ENCODE assay signal across 20 cellular contexts in genomic region chr5:41095324-41096101, GRCh38. TPM values are rescaled to one million over a fixed set of nuclear protein-coding genes. Genes with fewer than 3 reads are reported as not detected.
"Had no signal": no experiment of that assay in that cellular context is flagged by ENCODE, and none has a peak within 500 bp of the region (broad histone marks: within the 10 kb centered on the region; RNA-seq: fewer than 3 reads in every experiment).

No MANE protein-coding gene starts in this region.

- H3K9me3 Mint-ChIP-seq: activated CD4-positive, alpha-beta memory T cell treated with anti-CD3 and anti-CD28 coated beads for 36 hours; activated T-cell treated with anti-CD3 and anti-CD28 coated beads, Interleukin-2, amount 50 U/mL, for 4 hours had no signal

- H3K36me3 Mint-ChIP-seq: activated CD4-positive, alpha-beta memory T cell treated with anti-CD3 and anti-CD28 coated beads for 36 hours; activated naive CD4-positive, alpha-beta T cell treated with anti-CD3 and anti-CD28 coated beads, Interleukin-2, amount 50 U/mL, for 72 hours had no signal

- H3K27me3 Mint-ChIP-seq: activated CD4-positive, alpha-beta memory T cell treated with anti-CD3 and anti-CD28 coated beads for 36 hours; T-helper 17 cell had no signal

- FAIRE-seq: frontal cortex had no signal

- H3K4me1 Mint-ChIP-seq: T-helper 17 cell had no signal

- H3K9me3 ChIP-seq: thoracic aorta, upper lobe of right lung had no signal

- H3K4me1 ChIP-seq: stomach, upper lobe of right lung had no signal

- H3K27ac Mint-ChIP-seq: activated CD4-positive, alpha-beta memory T cell treated with anti-CD3 and anti-CD28 coated beads for 36 hours; T-helper 17 cell had no signal

- H3K36me3 ChIP-seq: stomach, thoracic aorta, upper lobe of right lung, WERI-Rb-1 had no signal

- H3K27ac ChIP-seq: stomach, thoracic aorta, upper lobe of right lung, WERI-Rb-1 had no signal

- H3K4me3 ChIP-seq: stomach, thoracic aorta, upper lobe of right lung had no signal

- DNase-seq: activated CD4-positive, alpha-beta memory T cell treated with anti-CD3 and anti-CD28 coated beads for 36 hours; activated effector memory CD4-positive, alpha-beta T cell treated with anti-CD3 and anti-CD28 coated beads, Interleukin-2, amount 50 U/mL, for 16 hours; activated T-cell treated with anti-CD3 and anti-CD28 coated beads, Interleukin-2, amount 50 U/mL, for 4 hours; head of caudate nucleus; midbrain; stimulated activated CD4-positive, alpha-beta T cell treated with anti-CD3 and anti-CD28 coated beads, Interleukin-1b, Interleukin-23, amount 100 ng/mL, for 48 hours; stomach; T-helper 17 cell; upper lobe of right lung; WERI-Rb-1 had no signal

- H3K4me3 Mint-ChIP-seq: activated CD4-positive, alpha-beta memory T cell treated with anti-CD3 and anti-CD28 coated beads for 36 hours; activated T-cell treated with anti-CD3 and anti-CD28 coated beads, Interleukin-2, amount 50 U/mL, for 4 hours; T-helper 17 cell had no signal

- ATAC-seq: activated naive CD4-positive, alpha-beta T cell treated with anti-CD3 and anti-CD28 coated beads, Interleukin-2, amount 50 U/mL, for 72 hours; activated T-cell treated with anti-CD3 and anti-CD28 coated beads, Interleukin-2, amount 50 U/mL, for 4 hours; T-helper 17 cell; upper lobe of right lung had no signal

- H3K27me3 ChIP-seq: stomach, upper lobe of right lung had no signal

RNA-seq across cellular contexts. Expression of gene MROH2B, which starts 24.4 kb away (rescaled TPM):
- total RNA-seq: activated CD4-positive, alpha-beta memory T cell treated with anti-CD3 and anti-CD28 coated beads for 36 hours; activated naive CD4-positive, alpha-beta T cell treated with anti-CD3 and anti-CD28 coated beads, Interleukin-2, amount 50 U/mL, for 72 hours; activated T-cell treated with anti-CD3 and anti-CD28 coated beads, Interleukin-2, amount 50 U/mL, for 4 hours; cerebellum; dermis microvascular lymphatic vessel endothelial cell; epithelial cell of proximal tubule; frontal cortex; lung microvascular endothelial cell; myocyte; osteoblast; stomach; T-helper 17 cell; thoracic aorta; upper lobe of right lung had no signal
- polyA plus RNA-seq: neural cell, stomach had no signal
